Comparison of ENCODE assay signal across 1 cellular context in the genomic region with DNA sequence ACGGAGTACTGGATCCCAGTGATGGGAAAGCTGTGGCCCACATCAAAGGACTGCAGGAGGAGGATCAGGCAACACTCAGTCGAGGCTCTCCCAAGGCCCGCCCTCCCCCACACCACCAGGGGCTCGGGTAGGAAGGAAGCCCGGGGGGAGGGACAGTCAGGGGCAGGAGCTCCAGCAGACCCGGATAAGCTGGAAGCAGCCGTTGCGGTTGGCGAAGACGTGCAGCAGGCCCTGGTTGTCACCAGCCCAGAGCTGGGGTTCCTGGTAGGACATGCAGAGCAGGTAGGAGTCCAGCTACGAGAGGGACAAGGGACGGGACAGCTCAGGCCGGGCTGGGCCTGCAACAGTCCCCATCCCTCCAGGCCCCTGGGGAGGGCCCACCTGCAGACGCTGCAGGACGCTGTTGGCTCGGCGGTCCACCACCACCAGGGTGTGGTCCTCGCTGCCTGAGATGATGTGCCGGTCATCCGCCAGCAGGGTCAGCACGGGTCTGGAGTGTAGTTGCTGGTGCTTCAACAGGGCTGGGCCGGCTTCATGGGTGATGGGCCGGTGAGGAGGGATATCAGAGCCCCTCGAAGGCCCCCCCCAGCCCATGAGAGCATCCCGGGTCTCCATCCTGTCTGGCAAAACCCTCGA.
TF ChIP-seq lines count a peak whose summit lies in the region.

No MANE protein-coding gene starts in this region.

TF ChIP-seq in HepG2, 621 proteins besides CTCF, POLR2A, EP300 and RAD21:
- TF ChIP-seq MIER2 (CRISPR knock-in tag; IDR thresholded peaks at IDR 0.05) (no peak), ZNF782 (CRISPR knock-in tag; IDR thresholded peaks at IDR 0.05; ENCODE audit: borderline replicate concordance) (no peak), SNAPC2 (CRISPR knock-in tag; IDR thresholded peaks at IDR 0.05) (no peak), ZNF205 (CRISPR knock-in tag; IDR thresholded peaks at IDR 0.05) (no peak), MEIS1 (CRISPR knock-in tag; IDR thresholded peaks at IDR 0.05; ENCODE audit: borderline replicate concordance) (no peak), RBM22 (optimal IDR thresholded peaks at IDR 0.05; ENCODE audit: low read length) (no peak), ZNF589 (CRISPR knock-in tag; conservative IDR thresholded peaks at IDR 0.05) (no peak), PTBP1 (IDR thresholded peaks at IDR 0.05; ENCODE audit: low read depth, low read length, poor library complexity, severe bottlenecking) (no peak)
